ENCODE assay signal across 24 cellular contexts in the genomic region with DNA sequence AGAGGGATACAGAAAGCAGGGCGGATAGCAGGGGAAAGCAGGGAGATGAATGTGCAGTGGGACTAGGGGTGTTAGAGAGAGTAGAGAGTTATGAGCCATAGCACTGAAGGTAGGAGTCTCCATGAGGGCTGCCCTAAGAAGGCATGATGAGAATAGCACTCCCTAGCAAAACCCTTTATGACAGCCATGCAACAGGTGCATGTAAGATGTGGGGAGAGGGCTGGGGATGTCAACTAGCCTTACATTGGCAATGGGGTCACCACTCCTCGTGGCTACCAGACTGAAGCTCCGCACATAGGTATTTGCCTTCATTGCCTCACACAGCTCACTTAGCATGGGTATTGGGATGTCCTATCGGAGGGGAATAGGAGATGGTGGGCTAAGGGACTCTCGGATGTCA. TPM values are rescaled to one million over a fixed set of nuclear protein-coding genes. Genes with fewer than 3 reads are reported as not detected.
"Had no signal": no experiment of that assay in that cellular context is flagged by ENCODE, and none has a peak within 500 bp of the region (broad histone marks: within the 10 kb centered on the region; RNA-seq: fewer than 3 reads in every experiment).

No MANE protein-coding gene starts in this region.

- ATAC-seq: activated CD4-positive, CD25-positive, alpha-beta regulatory T cell treated with anti-CD3 and anti-CD28 coated beads, Interleukin-2, amount 50 U/mL, for 24 hours; activated CD8-positive, alpha-beta T cell treated with anti-CD3 and anti-CD28 coated beads, Interleukin-2, amount 10 ng/mL, durations not matched to agents 7 days and 5 days; activated T-cell treated with anti-CD3 and anti-CD28 coated beads, Interleukin-2, amount 50 U/mL, for 4 hours; left lobe of liver; right cardiac atrium had no signal

- H3K9me3 ChIP-seq: colonic mucosa, prostate gland, thoracic aorta, upper lobe of left lung had no signal

- DNase-seq: activated CD4-positive, alpha-beta T cell treated with anti-CD3 and anti-CD28 coated beads, Interleukin-2, amount 10 ng/mL, durations not matched to agents 7 days and 5 days; activated CD8-positive, alpha-beta T cell treated with anti-CD3 and anti-CD28 coated beads, Interleukin-2, amount 10 ng/mL, durations not matched to agents 7 days and 5 days; activated gamma-delta T cell treated with Interleukin-2 at 50 U/mL for 16 hours; activated T-cell treated with anti-CD3 and anti-CD28 coated beads, Interleukin-2, amount 50 U/mL, for 4 hours; anterior cingulate cortex; brain microvascular endothelial cell; colonic mucosa; head of caudate nucleus; kidney; right cardiac atrium; stimulated activated CD4-positive, alpha-beta T cell treated with anti-CD3 and anti-CD28 coated beads, Interleukin-15, amount 100 ng/mL, for 24 hours; stimulated activated CD4-positive, alpha-beta T cell treated with anti-CD3 and anti-CD28 coated beads, Interleukin-2, amount 100 ng/mL, for 48 hours; T1000; upper lobe of left lung had no signal

- H3K36me3 ChIP-seq: colonic mucosa, prostate gland had no signal

- H3K27me3 ChIP-seq: brain microvascular endothelial cell, colonic mucosa, upper lobe of left lung had no signal

- H3K4me3 ChIP-seq: colonic mucosa, prostate gland, skin epidermis, thoracic aorta, upper lobe of left lung had no signal

- H3K27ac Mint-ChIP-seq: activated CD4-positive, alpha-beta T cell treated with anti-CD3 and anti-CD28 coated beads, Interleukin-2, amount 10 ng/mL, durations not matched to agents 7 days and 5 days; activated CD8-positive, alpha-beta T cell treated with anti-CD3 and anti-CD28 coated beads, Interleukin-2, amount 10 ng/mL, durations not matched to agents 7 days and 5 days had no signal

- H3K4me1 ChIP-seq: prostate gland had no signal

- H3K4me3 Mint-ChIP-seq: activated CD4-positive, alpha-beta T cell treated with anti-CD3 and anti-CD28 coated beads, Interleukin-2, amount 10 ng/mL, durations not matched to agents 7 days and 5 days; activated CD8-positive, alpha-beta T cell treated with anti-CD3 and anti-CD28 coated beads, Interleukin-2, amount 10 ng/mL, durations not matched to agents 7 days and 5 days; activated T-cell treated with anti-CD3 and anti-CD28 coated beads, Interleukin-2, amount 50 U/mL, for 4 hours; central memory CD8-positive, alpha-beta T cell had no signal

- H3K9me3 Mint-ChIP-seq: activated CD4-positive, alpha-beta T cell treated with anti-CD3 and anti-CD28 coated beads, Interleukin-2, amount 10 ng/mL, durations not matched to agents 7 days and 5 days; activated T-cell treated with anti-CD3 and anti-CD28 coated beads, Interleukin-2, amount 50 U/mL, for 4 hours; central memory CD8-positive, alpha-beta T cell had no signal

- H3K27me3 Mint-ChIP-seq: activated CD4-positive, alpha-beta T cell treated with anti-CD3 and anti-CD28 coated beads, Interleukin-2, amount 10 ng/mL, durations not matched to agents 7 days and 5 days; central memory CD8-positive, alpha-beta T cell had no signal

- H3K27ac ChIP-seq: brain microvascular endothelial cell, colonic mucosa, prostate gland, skin epidermis, thoracic aorta, upper lobe of left lung had no signal

RNA-seq across cellular contexts. Expression of a gene that starts 4.6 kb away (rescaled TPM):
- total RNA-seq: frontal cortex, lung microvascular endothelial cell, mononuclear cell, osteocyte, right cardiac atrium, thoracic aorta had no signal

RNA-seq across cellular contexts. Expression of a gene that starts 14.7 kb away (rescaled TPM):
- total RNA-seq: osteocyte had no signal
